21 cellular contexts compared by ENCODE assay signal in genomic region chr5:112880219-112880964, GRCh38. TPM values are rescaled to one million over a fixed set of nuclear protein-coding genes. Genes with fewer than 3 reads are reported as not detected.
DNase-seq lines count a peak whose midpoint lies in the region; ATAC-seq, FAIRE-seq and TF ChIP-seq lines count a peak whose summit lies in the region.
"Had no signal": no experiment of that assay in that cellular context is flagged by ENCODE, and none has a peak within 500 bp of the region (broad histone marks: within the 10 kb centered on the region; RNA-seq: fewer than 3 reads in every experiment).

No MANE protein-coding gene starts in this region.

- no peaks in the 10 kb centered on the region for H3K9me3 Mint-ChIP-seq in T-helper 2 cell treated with Interferon-gamma antibody and Interleukin-4, amounts not matched to agents 5 μg/mL and 100 μg/mL, for 36 hours
- no peaks in the 10 kb centered on the region for H3K9me3 Mint-ChIP-seq in activated T-helper 2 cell treated with anti-CD3 and anti-CD28 coated beads, Interferon-gamma antibody, Interleukin-2, Interleukin-4, amounts not matched to agents 10 μg/mL and 5 μg/mL and 100 μg/mL, durations not matched to agents 14 hours and 24 hours and 36 hours
- H3K9me3 Mint-ChIP-seq in naive B cell: no peaks in the 10 kb centered on the region
- H3K9me3 Mint-ChIP-seq: activated T-cell treated with anti-CD3 and anti-CD28 coated beads, Interleukin-2, amount 50 U/mL, for 4 hours; nephron had no signal

- ATAC-seq in naive B cell (ENCODE audit: low read depth in 2 of 2): no peak
- ATAC-seq in GM19035 (IDR thresholded peaks at IDR 0.05; ENCODE audit: unreplicated experiment): no peak
- ATAC-seq: activated T-cell treated with anti-CD3 and anti-CD28 coated beads, Interleukin-2, amount 50 U/mL, for 4 hours; HCT116 had no signal

- no peaks in the 10 kb centered on the region for H3K27me3 Mint-ChIP-seq in T-helper 2 cell treated with Interferon-gamma antibody and Interleukin-4, amounts not matched to agents 5 μg/mL and 100 μg/mL, for 36 hours (ENCODE audit: low read depth)
- H3K27me3 Mint-ChIP-seq in activated T-helper 2 cell treated with anti-CD3 and anti-CD28 coated beads, Interferon-gamma antibody, Interleukin-2, Interleukin-4, amounts not matched to agents 10 μg/mL and 5 μg/mL and 100 μg/mL, durations not matched to agents 14 hours and 24 hours and 36 hours (ENCODE audit: low read depth): no peaks in the 10 kb centered on the region
- H3K27me3 Mint-ChIP-seq in naive B cell: no peaks in the 10 kb centered on the region

- no peak for TF ChIP-seq CTCF in D721Med (IDR thresholded peaks at IDR 0.05; ENCODE audit: insufficient read depth, missing control alignments)

- FAIRE-seq in D721Med (lab: Jason Lieb, UNC): peak; percentile 25
- FAIRE-seq: GM12892 had no signal

- H3K36me3 Mint-ChIP-seq in T-helper 2 cell treated with Interferon-gamma antibody and Interleukin-4, amounts not matched to agents 5 μg/mL and 100 μg/mL, for 36 hours (ENCODE audit: low read depth): peaks cover 37% of the 10 kb centered on the region
- peaks cover 41% of the 10 kb centered on the region for H3K36me3 Mint-ChIP-seq in activated T-helper 2 cell treated with anti-CD3 and anti-CD28 coated beads, Interferon-gamma antibody, Interleukin-2, Interleukin-4, amounts not matched to agents 10 μg/mL and 5 μg/mL and 100 μg/mL, durations not matched to agents 14 hours and 24 hours and 36 hours (ENCODE audit: low read depth)
- H3K36me3 Mint-ChIP-seq in naive B cell: peaks cover 0 to 6% of the 10 kb centered on the region in 2 donors

- DNase-seq in T-helper 2 cell treated with Interferon-gamma antibody and Interleukin-4, amounts not matched to agents 5 μg/mL and 100 μg/mL, for 36 hours (ENCODE audit: low spot score): no peak
- DNase-seq in T-helper 2 cell (no peak), D721Med (ENCODE audit: insufficient read length, low spot score) (no peak), naive B cell (no peak), SIG-M5 (lab: John Stamatoyannopoulos, UW) (no peak)
- no peak for DNase-seq in activated T-helper 2 cell treated with anti-CD3 and anti-CD28 coated beads, Interferon-gamma antibody, Interleukin-2, Interleukin-4, amounts not matched to agents 10 μg/mL and 5 μg/mL and 100 μg/mL, durations not matched to agents 14 hours and 24 hours and 36 hours (ENCODE audit: low spot score)
- DNase-seq in effector CD4-positive, alpha-beta T cell: no peak
- DNase-seq: 8988T; activated T-cell treated with anti-CD3 and anti-CD28 coated beads, Interleukin-2, amount 50 U/mL, for 4 hours; amygdala; caudate nucleus; DMS153; esophagus squamous epithelium; NCI-H1417; NCI-H526 treated with DMSO at 0.1 percent for 48 hours; spleen; stimulated activated CD8-positive, alpha-beta memory T cell treated with anti-CD3 and anti-CD28 coated beads, Interleukin-4, amount 100 ng/mL, for 48 hours had no signal

- H3K4me3 Mint-ChIP-seq in T-helper 2 cell treated with Interferon-gamma antibody and Interleukin-4, amounts not matched to agents 5 μg/mL and 100 μg/mL, for 36 hours: no peak overlapping the region
- H3K4me3 Mint-ChIP-seq in activated T-helper 2 cell treated with anti-CD3 and anti-CD28 coated beads, Interferon-gamma antibody, Interleukin-2, Interleukin-4, amounts not matched to agents 10 μg/mL and 5 μg/mL and 100 μg/mL, durations not matched to agents 14 hours and 24 hours and 36 hours (ENCODE audit: low read depth): no peak overlapping the region
- no peak overlapping the region for H3K4me3 Mint-ChIP-seq in naive B cell
- H3K4me3 Mint-ChIP-seq: activated T-cell treated with anti-CD3 and anti-CD28 coated beads, Interleukin-2, amount 50 U/mL, for 4 hours; nephron had no signal

- peaks cover 27% of the 10 kb centered on the region for H3K4me1 Mint-ChIP-seq in T-helper 2 cell treated with Interferon-gamma antibody and Interleukin-4, amounts not matched to agents 5 μg/mL and 100 μg/mL, for 36 hours (ENCODE audit: low read depth)
- peaks cover 27% of the 10 kb centered on the region for H3K4me1 Mint-ChIP-seq in activated T-helper 2 cell treated with anti-CD3 and anti-CD28 coated beads, Interferon-gamma antibody, Interleukin-2, Interleukin-4, amounts not matched to agents 10 μg/mL and 5 μg/mL and 100 μg/mL, durations not matched to agents 14 hours and 24 hours and 36 hours (ENCODE audit: low read depth)
- peaks cover 0 to 4% (median 0%) of the 10 kb centered on the region in 3 donors for H3K4me1 Mint-ChIP-seq in naive B cell
- H3K4me1 Mint-ChIP-seq: nephron had no signal

- H3K27ac Mint-ChIP-seq in T-helper 2 cell treated with Interferon-gamma antibody and Interleukin-4, amounts not matched to agents 5 μg/mL and 100 μg/mL, for 36 hours: peak overlapping the region; percentile 46
- peak overlapping the region; percentile 40 for H3K27ac Mint-ChIP-seq in activated T-helper 2 cell treated with anti-CD3 and anti-CD28 coated beads, Interferon-gamma antibody, Interleukin-2, Interleukin-4, amounts not matched to agents 10 μg/mL and 5 μg/mL and 100 μg/mL, durations not matched to agents 14 hours and 24 hours and 36 hours
- peak overlapping the region in 4 of 6 donors; percentile 0 to 78 (median 68) for H3K27ac Mint-ChIP-seq in naive B cell
- H3K27ac Mint-ChIP-seq: nephron had no signal

- intact Hi-C loops in activated T-helper 2 cell treated with anti-CD3 and anti-CD28 coated beads, Interferon-gamma antibody, Interleukin-2, Interleukin-4, amounts not matched to agents 10 μg/mL and 5 μg/mL and 100 μg/mL, durations not matched to agents 14 hours and 24 hours and 36 hours (cut with micrococcal nuclease): no loop called here

RNA-seq across cellular contexts. Expression of gene SRP19, which starts 19.3 kb away (rescaled TPM):
- total RNA-seq in activated T-helper 2 cell treated with anti-CD3 and anti-CD28 coated beads, Interferon-gamma antibody, Interleukin-2, Interleukin-4, amounts not matched to agents 10 μg/mL and 5 μg/mL and 100 μg/mL, durations not matched to agents 14 hours and 24 hours and 36 hours: 63.0 and 66.3 TPM in 2 replicates
- polyA plus RNA-seq in naive B cell (ENCODE audit: low read depth in 6 of 6): 100 to 1,000 TPM; 104 to 153 (median 121) TPM

RNA-seq across cellular contexts. Expression of gene REEP5, which starts 41.6 kb away (rescaled TPM):
- 83.4 and 85.6 TPM in 2 replicates for total RNA-seq in activated T-helper 2 cell treated with anti-CD3 and anti-CD28 coated beads, Interferon-gamma antibody, Interleukin-2, Interleukin-4, amounts not matched to agents 10 μg/mL and 5 μg/mL and 100 μg/mL, durations not matched to agents 14 hours and 24 hours and 36 hours
- polyA plus RNA-seq in naive B cell (ENCODE audit: low read depth in 6 of 6): 100 to 1,000 TPM in 3 of 6 donors, 10 to 100 TPM in 3; 92.3 to 138 (median 101) TPM
